1 cellular context compared by ENCODE assay signal in genomic region chr7:32102432-32102851, GRCh38.
TF ChIP-seq lines count a peak whose summit lies in the region.

No MANE protein-coding gene starts in this region.

TF ChIP-seq in K562, 482 proteins besides CTCF, POLR2A, EP300 and RAD21 (continued from another document):
- no peak for TF ChIP-seq RB1 (IDR thresholded peaks at IDR 0.05; ENCODE audit: low read depth)
